Comparison of ENCODE assay signal across 1 cellular context in the genomic region with DNA sequence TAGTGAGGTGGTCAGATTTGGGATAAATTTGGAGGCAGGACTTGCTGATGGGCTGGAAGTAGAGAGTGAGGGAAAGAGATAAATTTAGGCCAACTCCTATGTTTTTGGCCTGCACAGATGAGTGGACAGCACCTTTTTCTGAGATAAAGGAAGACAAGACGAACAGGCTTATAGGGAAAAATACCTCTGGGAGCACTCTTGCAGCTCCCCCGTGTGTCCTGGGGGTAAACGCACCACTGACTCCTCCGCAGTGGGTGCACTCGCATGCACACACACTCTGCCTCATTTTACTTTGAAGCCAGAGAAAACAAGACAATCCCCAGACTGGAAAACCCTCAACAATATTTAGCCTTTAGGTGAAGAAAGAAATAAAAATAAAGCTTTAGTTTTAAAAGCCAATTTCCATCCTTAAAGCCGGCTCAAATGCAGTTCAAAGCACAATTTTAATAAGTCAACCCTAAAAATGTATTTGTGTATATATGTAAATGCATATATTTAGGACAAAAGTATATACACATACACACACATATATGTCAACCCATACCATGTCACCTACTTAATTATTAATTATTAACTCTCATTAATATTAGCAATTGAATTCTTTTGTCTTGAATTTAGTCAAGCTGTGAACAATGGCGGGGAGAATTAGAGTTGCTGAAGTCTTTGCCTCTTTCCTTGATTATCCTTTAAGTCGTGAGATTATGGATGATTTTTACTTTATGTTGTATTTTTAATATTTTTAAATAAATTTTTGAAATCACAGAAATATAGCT.
TF ChIP-seq lines count a peak whose summit lies in the region.

No MANE protein-coding gene starts in this region.

TF ChIP-seq in H1, 55 proteins besides CTCF, POLR2A, EP300 and RAD21:
- TF ChIP-seq TAF1 (IDR thresholded peaks at IDR 0.05; ENCODE audit: low read depth, low read length) = no peak
- TF ChIP-seq ASH2L (IDR thresholded peaks at IDR 0.05; ENCODE audit: low read length) = no peak
- TF ChIP-seq HDAC6 (IDR thresholded peaks at IDR 0.05; ENCODE audit: low read depth, low read length) = no peak
- TF ChIP-seq CEBPB (IDR thresholded peaks at IDR 0.05; ENCODE audit: low read depth, low read length) = no peak
- no peak for TF ChIP-seq RNF2 (IDR thresholded peaks at IDR 0.05; ENCODE audit: borderline replicate concordance, low read depth, low read length, missing control alignments, poor library complexity, severe bottlenecking)
- TF ChIP-seq CTBP2 (IDR thresholded peaks at IDR 0.05; ENCODE audit: borderline replicate concordance, insufficient read depth, insufficient read length, low read length) = no peak
- TF ChIP-seq KDM1A (IDR thresholded peaks at IDR 0.05; ENCODE audit: borderline replicate concordance, low read length) = no peak
- TF ChIP-seq HDAC2 (IDR thresholded peaks at IDR 0.05; ENCODE audit: borderline replicate concordance in 1 of 2, low read depth in 2 of 2, low read length in 2 of 2) = no peak
- TF ChIP-seq TAF7 (optimal IDR thresholded peaks at IDR 0.05; ENCODE audit: borderline replicate concordance, low read depth, low read length) = no peak
- no peak for TF ChIP-seq SIN3A (conservative IDR thresholded peaks at IDR 0.05 in 1 of 2, IDR thresholded peaks at IDR 0.05 in 1 of 2; ENCODE audit: low read depth in 1 of 2, low read length in 2 of 2)
- no peak for TF ChIP-seq TEAD4 (IDR thresholded peaks at IDR 0.05; ENCODE audit: low read depth, low read length)
- no peak for TF ChIP-seq MAFK (IDR thresholded peaks at IDR 0.05; ENCODE audit: low read depth, low read length)
- TF ChIP-seq ZNF274 (IDR thresholded peaks at IDR 0.05; ENCODE audit: borderline replicate concordance, extremely low read depth, low read length) = no peak
- no peak for TF ChIP-seq YY1 (IDR thresholded peaks at IDR 0.05; ENCODE audit: low read depth, low read length)
- no peak for TF ChIP-seq BRCA1 (IDR thresholded peaks at IDR 0.05; ENCODE audit: low read depth, low read length)
- no peak for TF ChIP-seq SP2 (IDR thresholded peaks at IDR 0.05; ENCODE audit: low read length)
